In the genomic region with DNA sequence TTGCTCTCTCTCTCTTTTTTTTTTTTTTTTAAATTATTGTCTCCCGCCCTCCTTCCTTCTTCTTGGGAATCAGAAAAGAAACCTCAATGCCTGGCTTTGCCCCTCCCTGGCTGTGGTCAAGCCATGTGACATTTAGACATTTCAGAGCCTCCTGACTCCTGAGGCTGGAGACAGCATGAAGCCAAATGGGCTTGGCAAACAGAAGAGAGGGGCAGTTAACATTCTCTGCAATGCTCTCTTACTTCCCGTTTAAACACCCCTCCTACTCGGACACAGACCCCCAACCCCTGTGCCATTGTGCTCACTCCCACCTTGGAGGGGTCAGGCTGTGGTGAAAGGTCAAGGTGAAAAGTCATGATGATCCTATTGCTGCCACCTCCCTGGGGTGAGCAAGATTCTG, we compare ENCODE assay signal across 18 cellular contexts. TPM values are rescaled to one million over a fixed set of nuclear protein-coding genes. Genes with fewer than 3 reads are reported as not detected.
DNase-seq lines count a peak whose midpoint lies in the region; ATAC-seq, FAIRE-seq and TF ChIP-seq lines count a peak whose summit lies in the region.
"Had no signal": no experiment of that assay in that cellular context is flagged by ENCODE, and none has a peak within 500 bp of the region (broad histone marks: within the 10 kb centered on the region; RNA-seq: fewer than 3 reads in every experiment).

No MANE protein-coding gene starts in this region.

- H3K4me3 Mint-ChIP-seq in stimulated activated naive B cell treated with anti-CD40 and anti-IgM and Interleukin-4, amounts not matched to agents 10 μg/mL and 1 μg/mL and 100 μg/mL, for 72 hours, result no peak overlapping the region
- H3K4me3 Mint-ChIP-seq: activated T-cell treated with anti-CD3 and anti-CD28 coated beads, Interleukin-2, amount 50 U/mL, for 24 hours; CD8-positive, alpha-beta T cell; natural killer cell had no signal

- no peak for TF ChIP-seq POLR2A in GM12891 (IDR thresholded peaks at IDR 0.05; ENCODE audit: low read depth, low read length)

- peak; percentile 39 for FAIRE-seq in G401.6 (lab: Jason Lieb, UNC)
- no peak for FAIRE-seq in GM12891 (lab: Jason Lieb, UNC)
- FAIRE-seq: colon had no signal

- H3K4me3 ChIP-seq in fibroblast of mammary gland (ENCODE audit: control insufficient read depth, low read depth, low read length), result no peak overlapping the region
- H3K4me3 ChIP-seq: thoracic aorta had no signal

- DNase-seq in OCI-M1 (lab: John Stamatoyannopoulos, UW), result peak; percentile 85
- DNase-seq in fibroblast of mammary gland (ENCODE audit: low read depth), result peak; percentile 26
- no peak for DNase-seq in stimulated activated naive B cell treated with anti-CD40 and anti-IgM and Interleukin-4, amounts not matched to agents 10 μg/mL and 1 μg/mL and 100 μg/mL, for 72 hours
- DNase-seq in anterior cingulate cortex (lab: John Stamatoyannopoulos, UW), result no peak
- DNase-seq in D341Med (ENCODE audit: low spot score), result no peak
- DNase-seq in GM12891 (ENCODE audit: insufficient read length, low spot score), result no peak
- DNase-seq: activated CD4-positive, alpha-beta T cell treated with anti-CD3 and anti-CD28 coated beads for 48 hours; activated T-cell treated with anti-CD3 and anti-CD28 coated beads, Interleukin-2, amount 50 U/mL, for 24 hours; CD8-positive, alpha-beta T cell; erythroblast; left ventricle myocardium superior; natural killer cell; NCI-H187; NCI-H526 treated with DMSO at 0.1 percent for 48 hours had no signal

- H3K4me1 Mint-ChIP-seq in stimulated activated naive B cell treated with anti-CD40 and anti-IgM and Interleukin-4, amounts not matched to agents 10 μg/mL and 1 μg/mL and 100 μg/mL, for 72 hours, result peaks cover 13 to 18% of the 10 kb centered on the region in 2 donors

- H3K27me3 Mint-ChIP-seq in stimulated activated naive B cell treated with anti-CD40 and anti-IgM and Interleukin-4, amounts not matched to agents 10 μg/mL and 1 μg/mL and 100 μg/mL, for 72 hours, result peaks cover 31 to 39% of the 10 kb centered on the region in 2 donors
- H3K27me3 Mint-ChIP-seq: activated T-cell treated with anti-CD3 and anti-CD28 coated beads, Interleukin-2, amount 50 U/mL, for 24 hours had no signal

- ATAC-seq in stimulated activated naive B cell treated with anti-CD40 and anti-IgM and Interleukin-4, amounts not matched to agents 10 μg/mL and 1 μg/mL and 100 μg/mL, for 72 hours (replicated peaks), result no peak
- ATAC-seq: CD8-positive, alpha-beta T cell; left ventricle myocardium superior; natural killer cell; Right ventricle myocardium inferior had no signal

- H3K27ac Mint-ChIP-seq in stimulated activated naive B cell treated with anti-CD40 and anti-IgM and Interleukin-4, amounts not matched to agents 10 μg/mL and 1 μg/mL and 100 μg/mL, for 72 hours, result peak overlapping the region; percentile 25
- H3K27ac Mint-ChIP-seq: activated T-cell treated with anti-CD3 and anti-CD28 coated beads, Interleukin-2, amount 50 U/mL, for 24 hours; CD8-positive, alpha-beta T cell; natural killer cell had no signal

- H3K36me3 Mint-ChIP-seq in stimulated activated naive B cell treated with anti-CD40 and anti-IgM and Interleukin-4, amounts not matched to agents 10 μg/mL and 1 μg/mL and 100 μg/mL, for 72 hours, result no peaks in the 10 kb centered on the region
- H3K36me3 Mint-ChIP-seq: CD8-positive, alpha-beta T cell; natural killer cell had no signal

- no peak for TF ChIP-seq CTCF in fibroblast of mammary gland (conservative IDR thresholded peaks at IDR 0.05; ENCODE audit: control insufficient read depth, insufficient read depth, low read depth, low read length)

- no peaks in the 10 kb centered on the region for H3K9me3 Mint-ChIP-seq in stimulated activated naive B cell treated with anti-CD40 and anti-IgM and Interleukin-4, amounts not matched to agents 10 μg/mL and 1 μg/mL and 100 μg/mL, for 72 hours
- H3K9me3 Mint-ChIP-seq: activated T-cell treated with anti-CD3 and anti-CD28 coated beads, Interleukin-2, amount 50 U/mL, for 24 hours; CD8-positive, alpha-beta T cell; natural killer cell had no signal

TF ChIP-seq in GM12891, 5 proteins besides CTCF, POLR2A, EP300 and RAD21:
- TF ChIP-seq SPI1 (IDR thresholded peaks at IDR 0.05; ENCODE audit: low read depth, low read length), result no peak
- TF ChIP-seq POLR2AphosphoS5 (IDR thresholded peaks at IDR 0.05; ENCODE audit: low read depth, low read length), result no peak
- no peak for TF ChIP-seq PAX5 (IDR thresholded peaks at IDR 0.05; ENCODE audit: insufficient read depth, low read length, severe bottlenecking)
- TF ChIP-seq POU2F2 (IDR thresholded peaks at IDR 0.05; ENCODE audit: low read depth, low read length), result no peak
- TF ChIP-seq TAF1 (IDR thresholded peaks at IDR 0.05; ENCODE audit: low read depth, low read length), result no peak
TF ChIP-seq in GM12891: peak in this region for 0.

RNA-seq across cellular contexts. Expression of gene MEOX1, which starts 14.7 kb away (rescaled TPM):
- 0.05 TPM for polyA plus RNA-seq in GM12891 (2012; ENCODE audit: low read depth, missing spikeins)

Comparison
In these comparisons a context has a peak if more than half of its experiments do, and no peak if none do; other contexts are left out.
1. DNase-seq: peak in OCI-M1 (single experiment) and fibroblast of mammary gland (single experiment); none in stimulated activated naive B cell treated with anti-CD40 and anti-IgM and Interleukin-4, amounts not matched to agents 10 μg/mL and 1 μg/mL and 100 μg/mL, for 72 hours (single experiment), anterior cingulate cortex (0 of 58), D341Med (single experiment) and GM12891 (single experiment).